ENCODE assay signal across 9 cellular contexts in the genomic region with DNA sequence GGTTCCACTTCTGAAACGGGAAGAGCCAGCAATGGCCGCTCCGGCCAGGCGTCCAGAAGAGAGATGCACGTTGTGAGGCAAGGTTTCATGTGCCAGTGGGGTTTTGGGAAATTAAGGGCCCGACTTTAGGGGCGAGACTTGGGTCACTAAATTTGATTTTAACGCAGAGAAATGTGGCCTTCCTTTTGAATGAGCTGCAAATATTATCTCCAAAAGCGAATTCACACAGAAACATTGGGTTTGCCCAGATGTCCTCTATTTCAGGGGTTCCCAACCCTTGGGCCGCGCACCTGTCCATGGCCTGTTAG. TPM values are rescaled to one million over a fixed set of nuclear protein-coding genes. Genes with fewer than 3 reads are reported as not detected.
A peak's percentile ranks its signal among the peaks of the same experiment; 100 is the strongest.
DNase-seq lines count a peak whose midpoint lies in the region; ATAC-seq, FAIRE-seq and TF ChIP-seq lines count a peak whose summit lies in the region.
"Had no signal": no experiment of that assay in that cellular context is flagged by ENCODE, and none has a peak within 500 bp of the region (broad histone marks: within the 10 kb centered on the region; RNA-seq: fewer than 3 reads in every experiment).

No MANE protein-coding gene starts in this region.

- TF ChIP-seq POLR2A in tibial nerve (IDR thresholded peaks at IDR 0.05), result no peak

- peak overlapping the region; percentile 74 for H3K9ac ChIP-seq in HUES64 (ENCODE audit: low read depth, low read length)

- peaks cover 0 to 18% of the 10 kb centered on the region in 2 donors for H3K4me1 Mint-ChIP-seq in natural killer cell treated with Interleukin-12 subunit alpha and Interleukin-12 subunit beta and Interleukin-15 and Interleukin-18, amount 100 ng/mL, for 72 hours (ENCODE audit: low read depth in 2 of 2)

- H3K4me3 ChIP-seq in HUES64 (ENCODE audit: low read length) (peak overlapping the region; percentile 78), bronchial epithelial cell (ENCODE audit: low read depth, low read length) (peak overlapping the region; percentile 74), lower lobe of right lung (peak overlapping the region; percentile 81), tibial nerve (peak overlapping the region; percentile 65 to 94 (median 84))

- no peak overlapping the region for H3K27ac Mint-ChIP-seq in natural killer cell treated with Interleukin-12 subunit alpha and Interleukin-12 subunit beta and Interleukin-15 and Interleukin-18, amount 100 ng/mL, for 72 hours

- H3K4me1 ChIP-seq in HUES64 (ENCODE audit: insufficient read depth, low read length) (peaks cover 7% of the 10 kb centered on the region; the same call in 1 of the 2 replicates), lower lobe of right lung (peaks cover 37% of the 10 kb centered on the region), tibial nerve (peaks cover 0 to 33% (median 24%) of the 10 kb centered on the region in 4 donors)

- intact Hi-C loops in lower lobe of right lung (cut with DNase I), result no loop called here

- H3K4me3 Mint-ChIP-seq in natural killer cell treated with Interleukin-12 subunit alpha and Interleukin-12 subunit beta and Interleukin-15 and Interleukin-18, amount 100 ng/mL, for 72 hours, result no peak overlapping the region

- H3K27me3 ChIP-seq in HUES64 (ENCODE audit: insufficient read depth, low read length) (peaks cover 2% of the 10 kb centered on the region; the same call in 1 of the 2 replicates), bronchial epithelial cell (ENCODE audit: control insufficient read depth, insufficient read depth, low read length) (no peaks in the 10 kb centered on the region), lower lobe of right lung (ENCODE audit: low read depth) (no peaks in the 10 kb centered on the region), tibial nerve (no peaks in the 10 kb centered on the region)

- no peak for ATAC-seq in lower lobe of right lung
- ATAC-seq in GM21717 (IDR thresholded peaks at IDR 0.05; ENCODE audit: unreplicated experiment), result no peak
- no peak for ATAC-seq in natural killer cell treated with Interleukin-12 subunit alpha and Interleukin-12 subunit beta and Interleukin-15 and Interleukin-18, amount 100 ng/mL, for 72 hours

- no peaks in the 10 kb centered on the region for H3K27me3 Mint-ChIP-seq in natural killer cell treated with Interleukin-12 subunit alpha and Interleukin-12 subunit beta and Interleukin-15 and Interleukin-18, amount 100 ng/mL, for 72 hours

- no peak for DNase-seq in bronchial epithelial cell (ENCODE audit: low read depth)
- DNase-seq in lower lobe of right lung, result no peak
- DNase-seq in tibial nerve (ENCODE audit: low spot score in 2 of 2), result no peak
- no peak for DNase-seq in natural killer cell treated with Interleukin-12 subunit alpha and Interleukin-12 subunit beta and Interleukin-15 and Interleukin-18, amount 100 ng/mL, for 72 hours (ENCODE audit: low spot score)
- DNase-seq in GDM1 (lab: John Stamatoyannopoulos, UW), result no peak
- no peak for DNase-seq in activated effector memory CD4-positive, alpha-beta T cell treated with anti-CD3 and anti-CD28 coated beads, Interleukin-2, amount 50 U/mL, for 16 hours

- H3K9me3 Mint-ChIP-seq in natural killer cell treated with Interleukin-12 subunit alpha and Interleukin-12 subunit beta and Interleukin-15 and Interleukin-18, amount 100 ng/mL, for 72 hours, result no peaks in the 10 kb centered on the region

- no peak for TF ChIP-seq EP300 in tibial nerve (IDR thresholded peaks at IDR 0.05)

- H3K36me3 ChIP-seq in HUES64 (ENCODE audit: insufficient read depth, low read length) (no peaks in the 10 kb centered on the region), bronchial epithelial cell (ENCODE audit: control insufficient read depth, insufficient read depth, low read length) (no peaks in the 10 kb centered on the region), lower lobe of right lung (no peaks in the 10 kb centered on the region), tibial nerve (no peaks in the 10 kb centered on the region)

- H3K9me3 ChIP-seq in HUES64 (ENCODE audit: insufficient read depth, low read depth, low read length) (no peaks in the 10 kb centered on the region), lower lobe of right lung (no peaks in the 10 kb centered on the region), tibial nerve (no peaks in the 10 kb centered on the region)

- H3K27ac ChIP-seq in HUES64 (ENCODE audit: low read depth, low read length), result peak overlapping the region; percentile 78
- H3K27ac ChIP-seq in lower lobe of right lung, result peak overlapping the region; percentile 100
- H3K27ac ChIP-seq in tibial nerve, result peak overlapping the region; percentile 98 to 100 (median 100)

- H3K36me3 Mint-ChIP-seq in natural killer cell treated with Interleukin-12 subunit alpha and Interleukin-12 subunit beta and Interleukin-15 and Interleukin-18, amount 100 ng/mL, for 72 hours, result no peaks in the 10 kb centered on the region

- under 1% methylated on average over 11 of the region's 11 CpGs for WGBS in HUES64
- 0% methylated on average over 10 to 11 of the region's 11 CpGs for WGBS in tibial nerve, 2 donors

- FAIRE-seq in bronchial epithelial cell (lab: Jason Lieb, UNC), result no peak

- TF ChIP-seq CTCF in bronchial epithelial cell (IDR thresholded peaks at IDR 0.05; ENCODE audit: insufficient read depth, low read length, severe bottlenecking) (no peak), lower lobe of right lung (IDR thresholded peaks at IDR 0.05) (no peak), tibial nerve (IDR thresholded peaks at IDR 0.05) (no peak)

RNA-seq across cellular contexts. Expression of a gene that starts 2.3 kb away (rescaled TPM):
- polyA plus RNA-seq in HUES64 (2013, experiment 1 of 2), result 0.20 TPM
- 1.1 TPM for polyA plus RNA-seq in HUES64 (2013, experiment 2 of 2)
- total RNA-seq in bronchial epithelial cell (2.9 and 4.7 TPM in 2 replicates), lower lobe of right lung (41.0 TPM), tibial nerve (100 to 1,000 TPM in 2 of 4 donors, 10 to 100 TPM in 2; 90.9 to 193 (median 118) TPM)
- total RNA-seq in natural killer cell treated with Interleukin-12 subunit alpha and Interleukin-12 subunit beta and Interleukin-15 and Interleukin-18, amount 100 ng/mL, for 72 hours, result 1 to 10 TPM in 1 of 2 donors, under 1 TPM in 1; 0.50 to 1.2 TPM

RNA-seq across cellular contexts. Expression of a gene that starts 6.5 kb away (rescaled TPM):
- polyA plus RNA-seq in HUES64 (2013, experiment 1 of 2), result 1.1 TPM
- 1.5 TPM for polyA plus RNA-seq in HUES64 (2013, experiment 2 of 2)
- total RNA-seq in bronchial epithelial cell, result 2.4 and 2.9 TPM in 2 replicates
- total RNA-seq in lower lobe of right lung, result 29.3 TPM
- 10 to 100 TPM; 31.2 to 41.9 (median 39.5) TPM for total RNA-seq in tibial nerve
- 1 to 10 TPM in 1 of 2 donors, under 1 TPM in 1; 0.78 to 1.6 TPM for total RNA-seq in natural killer cell treated with Interleukin-12 subunit alpha and Interleukin-12 subunit beta and Interleukin-15 and Interleukin-18, amount 100 ng/mL, for 72 hours

RNA-seq across cellular contexts. Expression of a gene that starts 40.6 kb away (rescaled TPM):
- polyA plus RNA-seq in HUES64 (2013, experiment 1 of 2), result not detected
- not detected for polyA plus RNA-seq in HUES64 (2013, experiment 2 of 2)
- total RNA-seq in bronchial epithelial cell (not detected in 2 replicates), lower lobe of right lung (not detected), tibial nerve (not detected)
- total RNA-seq in natural killer cell treated with Interleukin-12 subunit alpha and Interleukin-12 subunit beta and Interleukin-15 and Interleukin-18, amount 100 ng/mL, for 72 hours, result not detected
- total RNA-seq: M059J had no signal
